In genomic region chr1:182841368-182841988, GRCh38 we compare ENCODE assay signal across 8 cellular contexts. TPM values are rescaled to one million over a fixed set of nuclear protein-coding genes. Genes with fewer than 3 reads are reported as not detected.
DNase-seq lines count a peak whose midpoint lies in the region; ATAC-seq and TF ChIP-seq lines count a peak whose summit lies in the region.

No MANE protein-coding gene starts in this region.

- peak overlapping the region; percentile 58 for H3K4me2 ChIP-seq in trophoblast cell (ENCODE audit: low read length)

- H2AFZ ChIP-seq in trophoblast cell (ENCODE audit: insufficient read depth, low read length, poor library complexity) = no peak overlapping the region

- H3K18ac ChIP-seq in trophoblast cell (ENCODE audit: low read length) = no peak overlapping the region

- no peak overlapping the region for H4K8ac ChIP-seq in trophoblast cell (ENCODE audit: low read depth, low read length)

- no peak for ATAC-seq in GM21360 (IDR thresholded peaks at IDR 0.05; ENCODE audit: unreplicated experiment)

- intact Hi-C loops in dorsolateral prefrontal cortex (cut with DNase I) = no loop called here

- no peak for TF ChIP-seq CTCF in GM12864 (IDR thresholded peaks at IDR 0.05; ENCODE audit: low read depth, low read length, missing control alignments)
- no peak for TF ChIP-seq CTCF in dorsolateral prefrontal cortex (IDR thresholded peaks at IDR 0.05 in 54 of 56, conservative IDR thresholded peaks at IDR 0.05 in 2 of 56; ENCODE audit: low read depth in 1 of 56, partially characterized antibody in 56 of 56)

- H2BK120ac ChIP-seq in trophoblast cell (ENCODE audit: insufficient read depth, low read length, poor library complexity) = no peak overlapping the region

- H3K27me3 ChIP-seq in dorsolateral prefrontal cortex (no peaks in the 10 kb centered on the region), trophoblast cell (ENCODE audit: insufficient read depth, low read length) (no peaks in the 10 kb centered on the region)

- H3K4ac ChIP-seq in trophoblast cell (ENCODE audit: low read depth, low read length) = peak overlapping the region; percentile 97

- H3K9ac ChIP-seq in trophoblast cell (ENCODE audit: low read length) = no peak overlapping the region

- H3K36me3 ChIP-seq in trophoblast cell (ENCODE audit: control insufficient read depth in 1 of 2, insufficient read depth in 2 of 2, low read length in 2 of 2) = peaks cover 23 to 24% of the 10 kb centered on the region in 2 experiments

- peaks cover 3 to 5% of the 10 kb centered on the region in 2 experiments for H3K4me1 ChIP-seq in trophoblast cell (ENCODE audit: control insufficient read depth in 1 of 2, insufficient read depth in 2 of 2, low read length in 2 of 2)

- no CpG with 5 or more reads among the region's 10 CpGs for WGBS in trophoblast cell (ENCODE audit: extremely low coverage, insufficient coverage, insufficient read length)

- no peak overlapping the region for H3K14ac ChIP-seq in trophoblast cell (ENCODE audit: low read length)

- H3K27ac ChIP-seq in dorsolateral prefrontal cortex = no peak overlapping the region
- no peak overlapping the region for H3K27ac ChIP-seq in trophoblast cell (ENCODE audit: low read depth, low read length)

- H2BK5ac ChIP-seq in trophoblast cell (ENCODE audit: low read depth, low read length, poor library complexity) = no peak overlapping the region

- H3K9me3 ChIP-seq in trophoblast cell (ENCODE audit: insufficient read depth, low read depth, low read length) = no peaks in the 10 kb centered on the region

- H3K79me2 ChIP-seq in trophoblast cell (ENCODE audit: control insufficient read depth, insufficient read depth, low read length, poor library complexity) = peaks cover 36% of the 10 kb centered on the region

- H2AK5ac ChIP-seq in trophoblast cell (ENCODE audit: low read length) = no peak overlapping the region

- H3K23ac ChIP-seq in trophoblast cell (ENCODE audit: low read length) = no peak overlapping the region

- no peak overlapping the region for H4K91ac ChIP-seq in trophoblast cell (ENCODE audit: low read depth, low read length)

- peaks cover 7% of the 10 kb centered on the region for H3K79me1 ChIP-seq in trophoblast cell (ENCODE audit: low read length)

- H3K4me3 ChIP-seq in GM12864 (ENCODE audit: low read depth, low read length) = peak overlapping the region; percentile 96
- peak overlapping the region in 54 of 59 donors; percentile 2 to 96 (median 87) for H3K4me3 ChIP-seq in dorsolateral prefrontal cortex
- H3K4me3 ChIP-seq in trophoblast cell (ENCODE audit: low read depth, low read length) = no peak overlapping the region

- DNase-seq in GM12864 (ENCODE audit: low read depth) (no peak), NCI-H460 (ENCODE audit: extremely low read depth, low read depth) (peak; percentile 32), dorsolateral prefrontal cortex (no peak), trophoblast cell (peak in 1 of 2 donors; percentile 47), NCI-H345 (lab: John Stamatoyannopoulos, UW) (no peak), foreskin melanocyte (no peak), MV-4-11 (lab: John Stamatoyannopoulos, UW) (no peak)

- H2BK12ac ChIP-seq in trophoblast cell (ENCODE audit: low read length) = no peak overlapping the region

- no peak overlapping the region for H4K12ac ChIP-seq in trophoblast cell (ENCODE audit: low read depth, low read length)

RNA-seq across cellular contexts. Expression of gene DHX9, which starts 2.3 kb away (rescaled TPM):
- 100 and 131 TPM in 2 replicates for total RNA-seq in NCI-H460 (2014; rRNA removed; shearing (Covaris generic))
- 142 and 155 TPM in 2 replicates for polyA plus RNA-seq in NCI-H460 (2014; cell fraction: nucleus; rRNA removed)
- total RNA-seq in dorsolateral prefrontal cortex = 100 to 1,000 TPM in 102 of 120 experiments, 10 to 100 TPM in 18; 81.5 to 144 (median 114) TPM
- polyA plus RNA-seq in trophoblast cell (2013) = 75.7 and 78.8 TPM in 2 replicates

RNA-seq across cellular contexts. Expression of gene NPL, which starts 51.9 kb away (rescaled TPM):
- 10.7 and 23.7 TPM in 2 replicates for total RNA-seq in NCI-H460 (2014; rRNA removed; shearing (Covaris generic))
- 4.4 and 9.7 TPM in 2 replicates for polyA plus RNA-seq in NCI-H460 (2014; cell fraction: nucleus; rRNA removed)
- 10 to 100 TPM; 12.3 to 58.6 (median 25.0) TPM for total RNA-seq in dorsolateral prefrontal cortex
- polyA plus RNA-seq in trophoblast cell (2013) = 1.7 and 2.2 TPM in 2 replicates
